In genomic region chr16:77093999-77094398, GRCh38 we compare ENCODE assay signal across 27 cellular contexts.
"Had no signal": no experiment of that assay in that cellular context is flagged by ENCODE, and none has a peak within 500 bp of the region (broad histone marks: within the 10 kb centered on the region; RNA-seq: fewer than 3 reads in every experiment).

No MANE protein-coding gene starts in this region.

- H3K36me3 Mint-ChIP-seq: naive thymus-derived CD8-positive, alpha-beta T cell; natural killer cell treated with Interleukin-12 subunit alpha and Interleukin-12 subunit beta and Interleukin-15 and Interleukin-18, amount 100 ng/mL, for 72 hours; stimulated activated effector memory CD8-positive, alpha-beta T cell treated with anti-CD3 and anti-CD28 coated beads, Interleukin-12 subunit alpha, Interleukin-12 subunit beta, amount 100 ng/mL, for 72 hours; stimulated activated naive B cell treated with anti-CD40 and anti-IgM and Interleukin-4, amounts not matched to agents 10 μg/mL and 1 μg/mL and 100 μg/mL, for 72 hours; type B pancreatic cell had no signal

- H3K9me3 ChIP-seq: neutrophil, pancreas, prostate gland, right lobe of liver, sigmoid colon, stomach, thoracic aorta, tibial artery, transverse colon, upper lobe of right lung, uterus had no signal

- H3K4me3 ChIP-seq: pancreas, prostate gland, right lobe of liver, sigmoid colon, stomach, thoracic aorta, tibial artery, transverse colon, upper lobe of right lung, uterus had no signal

- H3K27ac ChIP-seq: neutrophil, pancreas, prostate gland, right lobe of liver, sigmoid colon, stomach, thoracic aorta, tibial artery, transverse colon, upper lobe of right lung, uterus had no signal

- H3K4me3 Mint-ChIP-seq: naive thymus-derived CD8-positive, alpha-beta T cell; natural killer cell treated with Interleukin-12 subunit alpha and Interleukin-12 subunit beta and Interleukin-15 and Interleukin-18, amount 100 ng/mL, for 72 hours; nephron progenitor cell; neural crest cell; stimulated activated effector memory CD8-positive, alpha-beta T cell treated with anti-CD3 and anti-CD28 coated beads, Interleukin-12 subunit alpha, Interleukin-12 subunit beta, amount 100 ng/mL, for 72 hours; stimulated activated naive B cell treated with anti-CD40 and anti-IgM and Interleukin-4, amounts not matched to agents 10 μg/mL and 1 μg/mL and 100 μg/mL, for 72 hours; stimulated activated naive CD8-positive, alpha-beta T cell treated with anti-CD3 and anti-CD28 coated beads, Interleukin-15, Interleukin-2, amounts not matched to agents 100 ng/mL and 50 ng/mL, for 24 hours; type B pancreatic cell had no signal

- H3K27me3 ChIP-seq: neutrophil, pancreas, right lobe of liver, sigmoid colon, stomach, tibial artery, transverse colon, upper lobe of right lung, uterus had no signal

- H3K9me3 Mint-ChIP-seq: naive thymus-derived CD8-positive, alpha-beta T cell; natural killer cell treated with Interleukin-12 subunit alpha and Interleukin-12 subunit beta and Interleukin-15 and Interleukin-18, amount 100 ng/mL, for 72 hours; nephron progenitor cell; neural crest cell; stimulated activated effector memory CD8-positive, alpha-beta T cell treated with anti-CD3 and anti-CD28 coated beads, Interleukin-12 subunit alpha, Interleukin-12 subunit beta, amount 100 ng/mL, for 72 hours; stimulated activated naive B cell treated with anti-CD40 and anti-IgM and Interleukin-4, amounts not matched to agents 10 μg/mL and 1 μg/mL and 100 μg/mL, for 72 hours; stimulated activated naive CD8-positive, alpha-beta T cell treated with anti-CD3 and anti-CD28 coated beads, Interleukin-15, Interleukin-2, amounts not matched to agents 100 ng/mL and 50 ng/mL, for 24 hours; type B pancreatic cell had no signal

- ATAC-seq: naive thymus-derived CD8-positive, alpha-beta T cell; natural killer cell treated with Interleukin-12 subunit alpha and Interleukin-12 subunit beta and Interleukin-15 and Interleukin-18, amount 100 ng/mL, for 72 hours; pancreas; right cardiac atrium; stimulated activated effector memory CD8-positive, alpha-beta T cell treated with anti-CD3 and anti-CD28 coated beads, Interleukin-12 subunit alpha, Interleukin-12 subunit beta, amount 100 ng/mL, for 72 hours; stimulated activated naive B cell treated with anti-CD40 and anti-IgM and Interleukin-4, amounts not matched to agents 10 μg/mL and 1 μg/mL and 100 μg/mL, for 72 hours; upper lobe of right lung had no signal

- DNase-seq: naive thymus-derived CD8-positive, alpha-beta T cell; nephron progenitor cell; nucleus accumbens; pancreas; right cardiac atrium; right lobe of liver; sigmoid colon; small intestine; stimulated activated CD4-positive, alpha-beta T cell treated with anti-CD3 and anti-CD28 coated beads, Interleukin-15, amount 100 ng/mL, for 24 hours; stimulated activated CD4-positive, alpha-beta T cell treated with anti-CD3 and anti-CD28 coated beads, Interleukin-2, amount 100 ng/mL, for 24 hours; stimulated activated CD4-positive, alpha-beta T cell treated with anti-CD3 and anti-CD28 coated beads, Interleukin-2, amount 100 ng/mL, for 48 hours; stimulated activated CD4-positive, alpha-beta T cell treated with anti-CD3 and anti-CD28 coated beads, Interleukin-4, amount 100 ng/mL, for 24 hours; stimulated activated naive B cell treated with anti-CD40 and anti-IgM and Interleukin-4, amounts not matched to agents 10 μg/mL and 1 μg/mL and 100 μg/mL, for 72 hours; stimulated activated naive CD4-positive, alpha-beta T cell treated with Interleukin-2 at 50 U/mL for 16 hours; stomach; tibial artery; transverse colon; upper lobe of right lung; uterus had no signal

- H3K4me1 Mint-ChIP-seq: naive thymus-derived CD8-positive, alpha-beta T cell; nephron progenitor cell; neural crest cell; stimulated activated effector memory CD8-positive, alpha-beta T cell treated with anti-CD3 and anti-CD28 coated beads, Interleukin-12 subunit alpha, Interleukin-12 subunit beta, amount 100 ng/mL, for 72 hours; stimulated activated naive B cell treated with anti-CD40 and anti-IgM and Interleukin-4, amounts not matched to agents 10 μg/mL and 1 μg/mL and 100 μg/mL, for 72 hours had no signal

- H3K27me3 Mint-ChIP-seq: natural killer cell treated with Interleukin-12 subunit alpha and Interleukin-12 subunit beta and Interleukin-15 and Interleukin-18, amount 100 ng/mL, for 72 hours had no signal

- H3K4me1 ChIP-seq: pancreas, prostate gland, right lobe of liver, sigmoid colon, stomach, tibial artery, transverse colon, upper lobe of right lung, uterus had no signal

- H3K36me3 ChIP-seq: neutrophil, pancreas, prostate gland, right lobe of liver, sigmoid colon, stomach, thoracic aorta, tibial artery, transverse colon, upper lobe of right lung, uterus had no signal

- H3K27ac Mint-ChIP-seq: naive thymus-derived CD8-positive, alpha-beta T cell; natural killer cell treated with Interleukin-12 subunit alpha and Interleukin-12 subunit beta and Interleukin-15 and Interleukin-18, amount 100 ng/mL, for 72 hours; nephron progenitor cell; stimulated activated effector memory CD8-positive, alpha-beta T cell treated with anti-CD3 and anti-CD28 coated beads, Interleukin-12 subunit alpha, Interleukin-12 subunit beta, amount 100 ng/mL, for 72 hours; stimulated activated naive B cell treated with anti-CD40 and anti-IgM and Interleukin-4, amounts not matched to agents 10 μg/mL and 1 μg/mL and 100 μg/mL, for 72 hours; stimulated activated naive CD8-positive, alpha-beta T cell treated with anti-CD3 and anti-CD28 coated beads, Interleukin-15, Interleukin-2, amounts not matched to agents 100 ng/mL and 50 ng/mL, for 24 hours; type B pancreatic cell had no signal
